In genomic region chr11:76629133-76629852, GRCh38 we compare ENCODE assay signal across 8 cellular contexts. TPM values are rescaled to one million over a fixed set of nuclear protein-coding genes. Genes with fewer than 3 reads are reported as not detected.
DNase-seq lines count a peak whose midpoint lies in the region; ATAC-seq and TF ChIP-seq lines count a peak whose summit lies in the region.

No MANE protein-coding gene starts in this region.

- H3K14ac ChIP-seq in trophoblast cell (ENCODE audit: low read length): peak overlapping the region; percentile 67

- H4K91ac ChIP-seq in trophoblast cell (ENCODE audit: low read depth, low read length): peak overlapping the region; percentile 89

- peak overlapping the region; percentile 96 for H2BK12ac ChIP-seq in trophoblast cell (ENCODE audit: low read length)

- peak overlapping the region; percentile 45 for H2AFZ ChIP-seq in trophoblast cell (ENCODE audit: insufficient read depth, low read length, poor library complexity)

- H2BK5ac ChIP-seq in trophoblast cell (ENCODE audit: low read depth, low read length, poor library complexity): peak overlapping the region; percentile 35

- peak overlapping the region; percentile 81 for H2BK120ac ChIP-seq in trophoblast cell (ENCODE audit: insufficient read depth, low read length, poor library complexity)

- ATAC-seq in GM21619 (IDR thresholded peaks at IDR 0.05; ENCODE audit: unreplicated experiment): no peak
- no peak for ATAC-seq in HG03342 (IDR thresholded peaks at IDR 0.05; ENCODE audit: unreplicated experiment)

- no peak overlapping the region for H3K4me3 Mint-ChIP-seq in progenitor cell of endocrine pancreas (ENCODE audit: low read depth)

- no peak overlapping the region for H3K27ac Mint-ChIP-seq in progenitor cell of endocrine pancreas

- H3K4me1 ChIP-seq in trophoblast cell (ENCODE audit: control insufficient read depth in 1 of 2, insufficient read depth in 2 of 2, low read length in 2 of 2): peaks cover 17 to 22% of the 10 kb centered on the region in 2 experiments

- H3K27me3 Mint-ChIP-seq in progenitor cell of endocrine pancreas: no peaks in the 10 kb centered on the region

- H3K23ac ChIP-seq in trophoblast cell (ENCODE audit: low read length): no peak overlapping the region

- H3K4me2 ChIP-seq in trophoblast cell (ENCODE audit: low read length): no peak overlapping the region

- H4K12ac ChIP-seq in trophoblast cell (ENCODE audit: low read depth, low read length): no peak overlapping the region

- H3K79me1 ChIP-seq in trophoblast cell (ENCODE audit: low read length): peaks cover 16% of the 10 kb centered on the region

- DNase-seq in EH (ENCODE audit: low read depth) (peak; percentile 58), fibroblast of mammary gland (ENCODE audit: low read depth) (peak; percentile 50), trophoblast cell (peak; percentile 86 to 90), progenitor cell of endocrine pancreas (ENCODE audit: low spot score, unreplicated experiment) (no peak), HPDE6-E6E7 (ENCODE audit: extremely low spot score) (no peak)
- DNase-seq in activated CD4-positive, CD25-positive, alpha-beta regulatory T cell treated with anti-CD3 and anti-CD28 coated beads, Interleukin-2, amount 50 U/mL, for 16 hours (ENCODE audit: low read depth, low spot score): peak; percentile 22

- peaks cover 6% of the 10 kb centered on the region for H3K9me3 ChIP-seq in trophoblast cell (ENCODE audit: insufficient read depth, low read depth, low read length)

- H3K4me3 ChIP-seq in fibroblast of mammary gland (ENCODE audit: control insufficient read depth, low read depth, low read length): no peak overlapping the region
- no peak overlapping the region for H3K4me3 ChIP-seq in trophoblast cell (ENCODE audit: low read depth, low read length)

- H3K27me3 ChIP-seq in trophoblast cell (ENCODE audit: insufficient read depth, low read length): no peaks in the 10 kb centered on the region

- TF ChIP-seq CTCF in fibroblast of mammary gland (conservative IDR thresholded peaks at IDR 0.05; ENCODE audit: control insufficient read depth, insufficient read depth, low read depth, low read length) (no peak), progenitor cell of endocrine pancreas (IDR thresholded peaks at IDR 0.05; ENCODE audit: unreplicated experiment) (no peak)

- no peaks in the 10 kb centered on the region for H3K36me3 ChIP-seq in trophoblast cell (ENCODE audit: control insufficient read depth in 1 of 2, insufficient read depth in 2 of 2, low read length in 2 of 2)

- H3K4me1 Mint-ChIP-seq in progenitor cell of endocrine pancreas (ENCODE audit: low read depth): peaks cover 7% of the 10 kb centered on the region

- H4K8ac ChIP-seq in trophoblast cell (ENCODE audit: low read depth, low read length): peak overlapping the region; percentile 70

- peaks cover 2% of the 10 kb centered on the region for H3K79me2 ChIP-seq in trophoblast cell (ENCODE audit: control insufficient read depth, insufficient read depth, low read length, poor library complexity)

- H3K4ac ChIP-seq in trophoblast cell (ENCODE audit: low read depth, low read length): peak overlapping the region; percentile 61

- no peak overlapping the region for H3K9ac ChIP-seq in trophoblast cell (ENCODE audit: low read length)

- no peaks in the 10 kb centered on the region for H3K36me3 Mint-ChIP-seq in progenitor cell of endocrine pancreas (ENCODE audit: insufficient read depth)

- peaks cover 8% of the 10 kb centered on the region for H3K9me3 Mint-ChIP-seq in progenitor cell of endocrine pancreas (ENCODE audit: low read depth)

- WGBS in trophoblast cell (ENCODE audit: extremely low coverage, insufficient coverage, insufficient read length): no CpG with 5 or more reads among the region's 10 CpGs

- H3K27ac ChIP-seq in trophoblast cell (ENCODE audit: low read depth, low read length): no peak overlapping the region

- peak overlapping the region; percentile 77 for H3K18ac ChIP-seq in trophoblast cell (ENCODE audit: low read length)

- H2AK5ac ChIP-seq in trophoblast cell (ENCODE audit: low read length): peak overlapping the region; percentile 92

RNA-seq across cellular contexts. Expression of gene LRRC32, which starts 41.3 kb away (rescaled TPM):
- polyA plus RNA-seq in trophoblast cell (2013): 39.7 and 40.3 TPM in 2 replicates
- 0.14 and 0.27 TPM in 2 replicates for total RNA-seq in progenitor cell of endocrine pancreas

Comparison
In these comparisons a context has a peak if more than half of its experiments do, and no peak if none do; other contexts are left out.
1. DNase-seq: peak in EH (single experiment), activated CD4-positive, CD25-positive, alpha-beta regulatory T cell treated with anti-CD3 and anti-CD28 coated beads, Interleukin-2, amount 50 U/mL, for 16 hours (single experiment), fibroblast of mammary gland (single experiment) and trophoblast cell (2 of 2); none in progenitor cell of endocrine pancreas (single experiment) and HPDE6-E6E7 (single experiment).